Comparison of ENCODE assay signal across 1 cellular context in the genomic region with DNA sequence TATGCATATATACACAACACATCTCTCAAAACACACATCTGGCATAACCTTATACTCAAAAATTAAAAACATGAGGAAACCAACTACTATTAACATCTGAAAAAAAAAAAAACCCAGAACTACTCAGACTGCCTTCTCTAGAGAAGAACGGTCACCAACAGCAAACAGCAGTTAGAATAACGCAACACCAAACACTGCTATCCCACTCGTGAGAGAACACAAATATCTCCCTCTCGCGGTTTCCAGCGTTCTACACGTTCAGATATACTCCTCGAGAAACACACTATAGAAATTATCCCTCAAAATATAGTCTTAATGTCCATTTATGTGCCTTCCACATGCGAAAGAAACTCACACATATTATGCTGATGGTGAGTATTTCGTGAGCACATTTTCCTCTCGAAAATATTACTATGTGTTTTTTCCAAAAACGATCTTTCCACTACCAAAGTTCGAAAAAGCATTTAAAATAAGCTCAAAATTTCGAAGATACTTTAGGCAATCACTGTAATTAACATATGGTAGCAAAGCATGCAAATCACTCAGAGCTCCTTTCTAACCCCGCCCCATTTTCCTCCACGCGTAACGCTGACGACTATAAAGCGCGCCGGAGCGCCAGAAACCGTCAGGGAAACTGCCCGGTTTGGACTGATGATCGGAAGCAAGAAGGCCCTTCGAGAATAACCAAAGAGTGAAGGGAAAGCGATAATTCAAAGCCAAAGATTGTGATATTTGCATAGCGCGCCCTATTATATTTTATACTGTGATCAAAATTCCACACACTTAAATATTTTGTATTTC.
A peak's percentile ranks its signal among the peaks of the same experiment; 100 is the strongest.
TF ChIP-seq lines count a peak whose summit lies in the region.

No MANE protein-coding gene starts in this region.

TF ChIP-seq in HepG2, 621 proteins besides CTCF, POLR2A, EP300 and RAD21 (continued from another document and continues in another):
- TF ChIP-seq, protein P1, sequence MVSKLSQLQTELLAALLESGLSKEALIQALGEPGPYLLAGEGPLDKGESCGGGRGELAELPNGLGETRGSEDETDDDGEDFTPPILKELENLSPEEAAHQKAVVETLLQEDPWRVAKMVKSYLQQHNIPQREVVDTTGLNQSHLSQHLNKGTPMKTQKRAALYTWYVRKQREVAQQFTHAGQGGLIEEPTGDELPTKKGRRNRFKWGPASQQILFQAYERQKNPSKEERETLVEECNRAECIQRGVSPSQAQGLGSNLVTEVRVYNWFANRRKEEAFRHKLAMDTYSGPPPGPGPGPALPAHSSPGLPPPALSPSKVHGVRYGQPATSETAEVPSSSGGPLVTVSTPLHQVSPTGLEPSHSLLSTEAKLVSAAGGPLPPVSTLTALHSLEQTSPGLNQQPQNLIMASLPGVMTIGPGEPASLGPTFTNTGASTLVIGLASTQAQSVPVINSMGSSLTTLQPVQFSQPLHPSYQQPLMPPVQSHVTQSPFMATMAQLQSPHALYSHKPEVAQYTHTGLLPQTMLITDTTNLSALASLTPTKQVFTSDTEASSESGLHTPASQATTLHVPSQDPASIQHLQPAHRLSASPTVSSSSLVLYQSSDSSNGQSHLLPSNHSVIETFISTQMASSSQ (IDR thresholded peaks at IDR 0.05; ENCODE audit: low read depth): peak; percentile 59; the same call in 1 of the 2 replicates
- TF ChIP-seq, protein P1 (CRISPR knock-in tag; IDR thresholded peaks at IDR 0.05; ENCODE audit: borderline replicate concordance): peak; percentile 85; the same call in 1 of the 2 replicates
- TF ChIP-seq CREM (IDR thresholded peaks at IDR 0.05) (peak; percentile 99), CREM (CRISPR knock-in tag; IDR thresholded peaks at IDR 0.05) (peak; percentile 84), KDM3A (CRISPR knock-in tag; IDR thresholded peaks at IDR 0.05; ENCODE audit: low read depth) (peak; percentile 93), ZNF891 (CRISPR knock-in tag; IDR thresholded peaks at IDR 0.05) (no peak), TBP (CRISPR knock-in tag; IDR thresholded peaks at IDR 0.05) (no peak; the same call in 1 of the 2 replicates), CEBPZ (IDR thresholded peaks at IDR 0.05; ENCODE audit: low read length) (no peak), ZNF234 (CRISPR knock-in tag; conservative IDR thresholded peaks at IDR 0.05) (no peak), ZNF598 (CRISPR knock-in tag; IDR thresholded peaks at IDR 0.05; ENCODE audit: borderline replicate concordance) (no peak), BORCS8-MEF2B (CRISPR knock-in tag; IDR thresholded peaks at IDR 0.05) (peak; percentile 58; the same call in 1 of the 2 replicates), ZNF619 (CRISPR knock-in tag; IDR thresholded peaks at IDR 0.05) (no peak; the same call in 1 of the 2 replicates), SNAI1 (CRISPR knock-in tag; IDR thresholded peaks at IDR 0.05; ENCODE audit: borderline replicate concordance) (0 out of 2 replicates have a peak, but pooled peaks have one; percentile 53), KDM5B (CRISPR knock-in tag; IDR thresholded peaks at IDR 0.05; ENCODE audit: borderline replicate concordance) (no peak), PAXIP1 (CRISPR knock-in tag; conservative IDR thresholded peaks at IDR 0.05) (peak; percentile 71), ZNF503 (CRISPR knock-in tag; IDR thresholded peaks at IDR 0.05) (peak; percentile 94), ZNF329 (CRISPR knock-in tag; IDR thresholded peaks at IDR 0.05; ENCODE audit: low read depth) (no peak), TFE3 (CRISPR knock-in tag; IDR thresholded peaks at IDR 0.05) (peak; percentile 67; the same call in 1 of the 2 replicates), FOXK2 (IDR thresholded peaks at IDR 0.05) (peak; percentile 85), FOXO4 (CRISPR knock-in tag; conservative IDR thresholded peaks at IDR 0.05) (no peak), RBM22 (optimal IDR thresholded peaks at IDR 0.05; ENCODE audit: low read length) (peak; percentile 93)
- TF ChIP-seq, protein P2, sequence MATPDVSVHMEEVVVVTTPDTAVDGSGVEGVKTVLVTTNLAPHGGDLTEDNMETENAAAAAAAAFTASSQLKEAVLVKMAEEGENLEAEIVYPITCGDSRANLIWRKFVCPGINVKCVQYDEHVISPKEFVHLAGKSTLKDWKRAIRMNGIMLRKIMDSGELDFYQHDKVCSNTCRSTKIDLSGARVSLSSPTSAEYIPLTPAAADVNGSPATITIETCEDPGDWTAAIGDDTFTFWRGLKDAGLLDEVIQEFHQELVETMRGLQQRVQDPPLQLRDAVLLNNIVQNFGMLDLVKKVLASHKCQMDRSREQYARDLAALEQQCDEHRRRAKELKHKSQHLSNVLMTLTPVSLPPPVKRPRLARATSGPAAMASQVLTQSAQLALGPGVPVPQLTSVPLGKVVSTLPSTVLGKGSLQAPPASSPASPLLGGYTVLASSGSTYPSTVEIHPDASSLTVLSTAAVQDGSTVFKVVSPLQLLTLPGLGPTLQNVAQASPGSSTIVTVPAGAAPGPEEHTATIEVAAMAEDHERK (CRISPR knock-in tag; IDR thresholded peaks at IDR 0.05; ENCODE audit: low read depth): peak; percentile 56
- TF ChIP-seq, protein P3, sequence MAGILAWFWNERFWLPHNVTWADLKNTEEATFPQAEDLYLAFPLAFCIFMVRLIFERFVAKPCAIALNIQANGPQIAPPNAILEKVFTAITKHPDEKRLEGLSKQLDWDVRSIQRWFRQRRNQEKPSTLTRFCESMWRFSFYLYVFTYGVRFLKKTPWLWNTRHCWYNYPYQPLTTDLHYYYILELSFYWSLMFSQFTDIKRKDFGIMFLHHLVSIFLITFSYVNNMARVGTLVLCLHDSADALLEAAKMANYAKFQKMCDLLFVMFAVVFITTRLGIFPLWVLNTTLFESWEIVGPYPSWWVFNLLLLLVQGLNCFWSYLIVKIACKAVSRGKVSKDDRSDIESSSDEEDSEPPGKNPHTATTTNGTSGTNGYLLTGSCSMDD (CRISPR knock-in tag; IDR thresholded peaks at IDR 0.05): no peak
- TF ChIP-seq, protein P4, sequence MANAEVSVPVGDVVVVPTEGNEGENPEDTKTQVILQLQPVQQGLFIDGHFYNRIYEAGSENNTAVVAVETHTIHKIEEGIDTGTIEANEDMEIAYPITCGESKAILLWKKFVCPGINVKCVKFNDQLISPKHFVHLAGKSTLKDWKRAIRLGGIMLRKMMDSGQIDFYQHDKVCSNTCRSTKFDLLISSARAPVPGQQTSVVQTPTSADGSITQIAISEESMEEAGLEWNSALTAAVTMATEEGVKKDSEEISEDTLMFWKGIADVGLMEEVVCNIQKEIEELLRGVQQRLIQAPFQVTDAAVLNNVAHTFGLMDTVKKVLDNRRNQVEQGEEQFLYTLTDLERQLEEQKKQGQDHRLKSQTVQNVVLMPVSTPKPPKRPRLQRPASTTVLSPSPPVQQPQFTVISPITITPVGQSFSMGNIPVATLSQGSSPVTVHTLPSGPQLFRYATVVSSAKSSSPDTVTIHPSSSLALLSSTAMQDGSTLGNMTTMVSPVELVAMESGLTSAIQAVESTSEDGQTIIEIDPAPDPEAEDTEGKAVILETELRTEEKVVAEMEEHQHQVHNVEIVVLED (CRISPR knock-in tag; IDR thresholded peaks at IDR 0.05; ENCODE audit: borderline replicate concordance): no peak; the same call in 1 of the 2 replicates
- TF ChIP-seq, protein P5, sequence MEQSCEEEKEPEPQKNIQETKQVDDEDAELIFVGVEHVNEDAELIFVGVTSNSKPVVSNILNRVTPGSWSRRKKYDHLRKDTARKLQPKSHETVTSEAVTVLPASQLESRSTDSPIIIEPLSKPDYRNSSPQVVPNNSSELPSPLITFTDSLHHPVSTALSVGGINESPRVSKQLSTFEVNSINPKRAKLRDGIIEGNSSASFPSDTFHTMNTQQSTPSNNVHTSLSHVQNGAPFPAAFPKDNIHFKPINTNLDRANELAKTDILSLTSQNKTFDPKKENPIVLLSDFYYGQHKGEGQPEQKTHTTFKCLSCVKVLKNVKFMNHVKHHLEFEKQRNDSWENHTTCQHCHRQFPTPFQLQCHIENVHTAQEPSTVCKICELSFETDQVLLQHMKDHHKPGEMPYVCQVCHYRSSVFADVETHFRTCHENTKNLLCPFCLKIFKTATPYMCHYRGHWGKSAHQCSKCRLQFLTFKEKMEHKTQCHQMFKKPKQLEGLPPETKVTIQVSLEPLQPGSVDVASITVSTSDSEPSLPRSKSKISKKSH (CRISPR knock-in tag; IDR thresholded peaks at IDR 0.05; ENCODE audit: borderline replicate concordance): no peak
